In the genomic region with DNA sequence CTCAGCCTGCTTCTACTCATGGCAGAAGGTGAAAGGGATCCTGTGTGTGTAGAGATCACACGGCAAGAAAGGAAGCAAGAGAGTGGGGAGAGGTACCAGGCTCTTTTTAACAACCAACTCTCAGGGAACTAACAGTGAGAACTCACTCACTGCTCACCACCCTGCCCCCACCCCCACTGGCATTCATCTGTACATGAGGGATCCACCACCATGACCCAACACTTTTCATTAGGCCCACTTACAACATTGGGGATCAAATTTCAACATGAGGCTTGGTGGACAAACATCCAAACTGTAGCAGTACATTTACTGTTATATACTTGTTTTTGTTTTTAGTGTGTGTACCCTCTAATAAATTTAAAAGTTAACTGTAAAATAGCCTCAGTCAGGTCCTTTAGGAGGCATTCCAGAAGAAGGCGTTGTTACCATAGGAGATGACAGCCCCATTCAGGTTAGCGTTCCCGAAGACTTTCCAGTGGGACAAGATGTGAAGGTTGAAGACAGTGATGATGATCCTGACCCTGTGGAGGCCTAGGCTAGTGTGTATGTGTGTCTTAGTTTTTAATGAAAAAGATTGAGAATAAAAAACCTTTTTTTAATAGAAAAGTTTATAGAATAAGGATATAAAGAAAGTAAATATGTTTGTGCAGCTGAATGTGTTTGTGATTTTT, we compare ENCODE assay signal across 2 cellular contexts.
TF ChIP-seq lines count a peak whose summit lies in the region.

No MANE protein-coding gene starts in this region.

TF ChIP-seq in IMR-90, 13 proteins besides CTCF, POLR2A, EP300 and RAD21:
- no peak for TF ChIP-seq FOS (IDR thresholded peaks at IDR 0.05; ENCODE audit: low read depth, low read length)
- TF ChIP-seq MAFK (IDR thresholded peaks at IDR 0.05; ENCODE audit: low read depth, low read length): no peak
- no peak for TF ChIP-seq CEBPB (IDR thresholded peaks at IDR 0.05; ENCODE audit: low read depth, low read length)
- TF ChIP-seq NFE2L2 (IDR thresholded peaks at IDR 0.05; ENCODE audit: low read depth, low read length): peak; percentile 17; the same call in 1 of the 2 replicates
- TF ChIP-seq, protein P1, sequence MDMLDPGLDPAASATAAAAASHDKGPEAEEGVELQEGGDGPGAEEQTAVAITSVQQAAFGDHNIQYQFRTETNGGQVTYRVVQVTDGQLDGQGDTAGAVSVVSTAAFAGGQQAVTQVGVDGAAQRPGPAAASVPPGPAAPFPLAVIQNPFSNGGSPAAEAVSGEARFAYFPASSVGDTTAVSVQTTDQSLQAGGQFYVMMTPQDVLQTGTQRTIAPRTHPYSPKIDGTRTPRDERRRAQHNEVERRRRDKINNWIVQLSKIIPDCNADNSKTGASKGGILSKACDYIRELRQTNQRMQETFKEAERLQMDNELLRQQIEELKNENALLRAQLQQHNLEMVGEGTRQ (IDR thresholded peaks at IDR 0.05; ENCODE audit: low read depth, low read length): no peak
- no peak for TF ChIP-seq RCOR1 (IDR thresholded peaks at IDR 0.05; ENCODE audit: insufficient replicate concordance, low read length)
- TF ChIP-seq SMC3 (IDR thresholded peaks at IDR 0.05; ENCODE audit: low read depth, low read length): no peak

TF ChIP-seq in K562, 482 proteins besides CTCF, POLR2A, EP300 and RAD21 (continues in another document):
- no peak for TF ChIP-seq ZBTB1 (CRISPR knock-in tag; IDR thresholded peaks at IDR 0.05; ENCODE audit: borderline replicate concordance, low read depth)
- no peak for TF ChIP-seq STAG1 (CRISPR knock-in tag; IDR thresholded peaks at IDR 0.05; ENCODE audit: borderline replicate concordance)
- TF ChIP-seq, protein P2, sequence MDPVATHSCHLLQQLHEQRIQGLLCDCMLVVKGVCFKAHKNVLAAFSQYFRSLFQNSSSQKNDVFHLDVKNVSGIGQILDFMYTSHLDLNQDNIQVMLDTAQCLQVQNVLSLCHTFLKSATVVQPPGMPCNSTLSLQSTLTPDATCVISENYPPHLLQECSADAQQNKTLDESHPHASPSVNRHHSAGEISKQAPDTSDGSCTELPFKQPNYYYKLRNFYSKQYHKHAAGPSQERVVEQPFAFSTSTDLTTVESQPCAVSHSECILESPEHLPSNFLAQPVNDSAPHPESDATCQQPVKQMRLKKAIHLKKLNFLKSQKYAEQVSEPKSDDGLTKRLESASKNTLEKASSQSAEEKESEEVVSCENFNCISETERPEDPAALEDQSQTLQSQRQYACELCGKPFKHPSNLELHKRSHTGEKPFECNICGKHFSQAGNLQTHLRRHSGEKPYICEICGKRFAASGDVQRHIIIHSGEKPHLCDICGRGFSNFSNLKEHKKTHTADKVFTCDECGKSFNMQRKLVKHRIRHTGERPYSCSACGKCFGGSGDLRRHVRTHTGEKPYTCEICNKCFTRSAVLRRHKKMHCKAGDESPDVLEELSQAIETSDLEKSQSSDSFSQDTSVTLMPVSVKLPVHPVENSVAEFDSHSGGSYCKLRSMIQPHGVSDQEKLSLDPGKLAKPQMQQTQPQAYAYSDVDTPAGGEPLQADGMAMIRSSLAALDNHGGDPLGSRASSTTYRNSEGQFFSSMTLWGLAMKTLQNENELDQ (CRISPR knock-in tag; IDR thresholded peaks at IDR 0.05; ENCODE audit: borderline replicate concordance): no peak
- TF ChIP-seq, protein P3, sequence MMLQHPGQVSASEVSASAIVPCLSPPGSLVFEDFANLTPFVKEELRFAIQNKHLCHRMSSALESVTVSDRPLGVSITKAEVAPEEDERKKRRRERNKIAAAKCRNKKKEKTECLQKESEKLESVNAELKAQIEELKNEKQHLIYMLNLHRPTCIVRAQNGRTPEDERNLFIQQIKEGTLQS (IDR thresholded peaks at IDR 0.05): 0 out of 2 replicates have a peak, but pooled peaks have one; percentile 9
- TF ChIP-seq, protein P3 (CRISPR knock-in tag; conservative IDR thresholded peaks at IDR 0.05): no peak
- no peak for TF ChIP-seq ZNF717 (CRISPR knock-in tag; IDR thresholded peaks at IDR 0.05)
- no peak for TF ChIP-seq CBFA2T2 (conservative IDR thresholded peaks at IDR 0.05)
- 0 out of 2 replicates have a peak, but pooled peaks have one; percentile 31 for TF ChIP-seq POLR2AphosphoS5 (IDR thresholded peaks at IDR 0.05; ENCODE audit: control insufficient read depth, insufficient read depth, low read depth, low read length)
- TF ChIP-seq ZNF311 (CRISPR knock-in tag; IDR thresholded peaks at IDR 0.05): no peak
- peak; percentile 63; the same call in 1 of the 2 replicates for TF ChIP-seq EHMT2 (IDR thresholded peaks at IDR 0.05)
- TF ChIP-seq KAT8 (IDR thresholded peaks at IDR 0.05; ENCODE audit: low read depth): no peak
- TF ChIP-seq MAFF (IDR thresholded peaks at IDR 0.05; ENCODE audit: low read length): peak; percentile 56; the same call in 1 of the 2 replicates
- no peak for TF ChIP-seq CCAR2 (IDR thresholded peaks at IDR 0.05; ENCODE audit: low read depth, low read length)
- TF ChIP-seq ZNF586 (CRISPR knock-in tag; conservative IDR thresholded peaks at IDR 0.05): no peak
- TF ChIP-seq, protein P4, sequence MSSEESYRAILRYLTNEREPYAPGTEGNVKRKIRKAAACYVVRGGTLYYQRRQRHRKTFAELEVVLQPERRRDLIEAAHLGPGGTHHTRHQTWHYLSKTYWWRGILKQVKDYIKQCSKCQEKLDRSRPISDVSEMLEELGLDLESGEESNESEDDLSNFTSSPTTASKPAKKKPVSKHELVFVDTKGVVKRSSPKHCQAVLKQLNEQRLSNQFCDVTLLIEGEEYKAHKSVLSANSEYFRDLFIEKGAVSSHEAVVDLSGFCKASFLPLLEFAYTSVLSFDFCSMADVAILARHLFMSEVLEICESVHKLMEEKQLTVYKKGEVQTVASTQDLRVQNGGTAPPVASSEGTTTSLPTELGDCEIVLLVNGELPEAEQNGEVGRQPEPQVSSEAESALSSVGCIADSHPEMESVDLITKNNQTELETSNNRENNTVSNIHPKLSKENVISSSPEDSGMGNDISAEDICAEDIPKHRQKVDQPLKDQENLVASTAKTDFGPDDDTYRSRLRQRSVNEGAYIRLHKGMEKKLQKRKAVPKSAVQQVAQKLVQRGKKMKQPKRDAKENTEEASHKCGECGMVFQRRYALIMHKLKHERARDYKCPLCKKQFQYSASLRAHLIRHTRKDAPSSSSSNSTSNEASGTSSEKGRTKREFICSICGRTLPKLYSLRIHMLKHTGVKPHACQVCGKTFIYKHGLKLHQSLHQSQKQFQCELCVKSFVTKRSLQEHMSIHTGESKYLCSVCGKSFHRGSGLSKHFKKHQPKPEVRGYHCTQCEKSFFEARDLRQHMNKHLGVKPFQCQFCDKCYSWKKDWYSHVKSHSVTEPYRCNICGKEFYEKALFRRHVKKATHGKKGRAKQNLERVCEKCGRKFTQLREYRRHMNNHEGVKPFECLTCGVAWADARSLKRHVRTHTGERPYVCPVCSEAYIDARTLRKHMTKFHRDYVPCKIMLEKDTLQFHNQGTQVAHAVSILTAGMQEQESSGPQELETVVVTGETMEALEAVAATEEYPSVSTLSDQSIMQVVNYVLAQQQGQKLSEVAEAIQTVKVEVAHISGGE (CRISPR knock-in tag; IDR thresholded peaks at IDR 0.05): no peak
- TF ChIP-seq ARID2 (IDR thresholded peaks at IDR 0.05): no peak
- TF ChIP-seq ERF (CRISPR knock-in tag; IDR thresholded peaks at IDR 0.05): no peak
- TF ChIP-seq, protein P5, sequence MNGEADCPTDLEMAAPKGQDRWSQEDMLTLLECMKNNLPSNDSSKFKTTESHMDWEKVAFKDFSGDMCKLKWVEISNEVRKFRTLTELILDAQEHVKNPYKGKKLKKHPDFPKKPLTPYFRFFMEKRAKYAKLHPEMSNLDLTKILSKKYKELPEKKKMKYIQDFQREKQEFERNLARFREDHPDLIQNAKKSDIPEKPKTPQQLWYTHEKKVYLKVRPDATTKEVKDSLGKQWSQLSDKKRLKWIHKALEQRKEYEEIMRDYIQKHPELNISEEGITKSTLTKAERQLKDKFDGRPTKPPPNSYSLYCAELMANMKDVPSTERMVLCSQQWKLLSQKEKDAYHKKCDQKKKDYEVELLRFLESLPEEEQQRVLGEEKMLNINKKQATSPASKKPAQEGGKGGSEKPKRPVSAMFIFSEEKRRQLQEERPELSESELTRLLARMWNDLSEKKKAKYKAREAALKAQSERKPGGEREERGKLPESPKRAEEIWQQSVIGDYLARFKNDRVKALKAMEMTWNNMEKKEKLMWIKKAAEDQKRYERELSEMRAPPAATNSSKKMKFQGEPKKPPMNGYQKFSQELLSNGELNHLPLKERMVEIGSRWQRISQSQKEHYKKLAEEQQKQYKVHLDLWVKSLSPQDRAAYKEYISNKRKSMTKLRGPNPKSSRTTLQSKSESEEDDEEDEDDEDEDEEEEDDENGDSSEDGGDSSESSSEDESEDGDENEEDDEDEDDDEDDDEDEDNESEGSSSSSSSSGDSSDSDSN (IDR thresholded peaks at IDR 0.05; ENCODE audit: borderline replicate concordance in 1 of 2, low read depth in 2 of 2, low read length in 2 of 2): no peak
- TF ChIP-seq, protein P6, sequence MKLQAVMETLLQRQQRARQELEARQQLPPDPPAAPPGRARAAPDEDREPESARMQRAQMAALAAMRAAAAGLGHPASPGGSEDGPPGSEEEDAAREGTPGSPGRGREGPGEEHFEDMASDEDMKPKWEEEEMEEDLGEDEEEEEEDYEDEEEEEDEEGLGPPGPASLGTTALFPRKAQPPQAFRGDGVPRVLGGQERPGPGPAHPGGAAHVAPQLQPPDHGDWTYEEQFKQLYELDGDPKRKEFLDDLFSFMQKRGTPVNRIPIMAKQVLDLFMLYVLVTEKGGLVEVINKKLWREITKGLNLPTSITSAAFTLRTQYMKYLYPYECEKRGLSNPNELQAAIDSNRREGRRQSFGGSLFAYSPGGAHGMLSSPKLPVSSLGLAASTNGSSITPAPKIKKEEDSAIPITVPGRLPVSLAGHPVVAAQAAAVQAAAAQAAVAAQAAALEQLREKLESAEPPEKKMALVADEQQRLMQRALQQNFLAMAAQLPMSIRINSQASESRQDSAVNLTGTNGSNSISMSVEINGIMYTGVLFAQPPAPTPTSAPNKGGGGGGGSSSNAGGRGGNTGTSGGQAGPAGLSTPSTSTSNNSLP (IDR thresholded peaks at IDR 0.05; ENCODE audit: borderline replicate concordance, low read depth, low read length): no peak
- TF ChIP-seq BCOR (IDR thresholded peaks at IDR 0.05): no peak
- peak; percentile 52; the same call in 1 of the 2 replicates for TF ChIP-seq SMARCA4 (IDR thresholded peaks at IDR 0.05)
- no peak for TF ChIP-seq DNMT1 (IDR thresholded peaks at IDR 0.05)
- TF ChIP-seq FOXA3 (CRISPR knock-in tag; conservative IDR thresholded peaks at IDR 0.05 in 1 of 2, IDR thresholded peaks at IDR 0.05 in 1 of 2): no peak
- TF ChIP-seq, protein P7, sequence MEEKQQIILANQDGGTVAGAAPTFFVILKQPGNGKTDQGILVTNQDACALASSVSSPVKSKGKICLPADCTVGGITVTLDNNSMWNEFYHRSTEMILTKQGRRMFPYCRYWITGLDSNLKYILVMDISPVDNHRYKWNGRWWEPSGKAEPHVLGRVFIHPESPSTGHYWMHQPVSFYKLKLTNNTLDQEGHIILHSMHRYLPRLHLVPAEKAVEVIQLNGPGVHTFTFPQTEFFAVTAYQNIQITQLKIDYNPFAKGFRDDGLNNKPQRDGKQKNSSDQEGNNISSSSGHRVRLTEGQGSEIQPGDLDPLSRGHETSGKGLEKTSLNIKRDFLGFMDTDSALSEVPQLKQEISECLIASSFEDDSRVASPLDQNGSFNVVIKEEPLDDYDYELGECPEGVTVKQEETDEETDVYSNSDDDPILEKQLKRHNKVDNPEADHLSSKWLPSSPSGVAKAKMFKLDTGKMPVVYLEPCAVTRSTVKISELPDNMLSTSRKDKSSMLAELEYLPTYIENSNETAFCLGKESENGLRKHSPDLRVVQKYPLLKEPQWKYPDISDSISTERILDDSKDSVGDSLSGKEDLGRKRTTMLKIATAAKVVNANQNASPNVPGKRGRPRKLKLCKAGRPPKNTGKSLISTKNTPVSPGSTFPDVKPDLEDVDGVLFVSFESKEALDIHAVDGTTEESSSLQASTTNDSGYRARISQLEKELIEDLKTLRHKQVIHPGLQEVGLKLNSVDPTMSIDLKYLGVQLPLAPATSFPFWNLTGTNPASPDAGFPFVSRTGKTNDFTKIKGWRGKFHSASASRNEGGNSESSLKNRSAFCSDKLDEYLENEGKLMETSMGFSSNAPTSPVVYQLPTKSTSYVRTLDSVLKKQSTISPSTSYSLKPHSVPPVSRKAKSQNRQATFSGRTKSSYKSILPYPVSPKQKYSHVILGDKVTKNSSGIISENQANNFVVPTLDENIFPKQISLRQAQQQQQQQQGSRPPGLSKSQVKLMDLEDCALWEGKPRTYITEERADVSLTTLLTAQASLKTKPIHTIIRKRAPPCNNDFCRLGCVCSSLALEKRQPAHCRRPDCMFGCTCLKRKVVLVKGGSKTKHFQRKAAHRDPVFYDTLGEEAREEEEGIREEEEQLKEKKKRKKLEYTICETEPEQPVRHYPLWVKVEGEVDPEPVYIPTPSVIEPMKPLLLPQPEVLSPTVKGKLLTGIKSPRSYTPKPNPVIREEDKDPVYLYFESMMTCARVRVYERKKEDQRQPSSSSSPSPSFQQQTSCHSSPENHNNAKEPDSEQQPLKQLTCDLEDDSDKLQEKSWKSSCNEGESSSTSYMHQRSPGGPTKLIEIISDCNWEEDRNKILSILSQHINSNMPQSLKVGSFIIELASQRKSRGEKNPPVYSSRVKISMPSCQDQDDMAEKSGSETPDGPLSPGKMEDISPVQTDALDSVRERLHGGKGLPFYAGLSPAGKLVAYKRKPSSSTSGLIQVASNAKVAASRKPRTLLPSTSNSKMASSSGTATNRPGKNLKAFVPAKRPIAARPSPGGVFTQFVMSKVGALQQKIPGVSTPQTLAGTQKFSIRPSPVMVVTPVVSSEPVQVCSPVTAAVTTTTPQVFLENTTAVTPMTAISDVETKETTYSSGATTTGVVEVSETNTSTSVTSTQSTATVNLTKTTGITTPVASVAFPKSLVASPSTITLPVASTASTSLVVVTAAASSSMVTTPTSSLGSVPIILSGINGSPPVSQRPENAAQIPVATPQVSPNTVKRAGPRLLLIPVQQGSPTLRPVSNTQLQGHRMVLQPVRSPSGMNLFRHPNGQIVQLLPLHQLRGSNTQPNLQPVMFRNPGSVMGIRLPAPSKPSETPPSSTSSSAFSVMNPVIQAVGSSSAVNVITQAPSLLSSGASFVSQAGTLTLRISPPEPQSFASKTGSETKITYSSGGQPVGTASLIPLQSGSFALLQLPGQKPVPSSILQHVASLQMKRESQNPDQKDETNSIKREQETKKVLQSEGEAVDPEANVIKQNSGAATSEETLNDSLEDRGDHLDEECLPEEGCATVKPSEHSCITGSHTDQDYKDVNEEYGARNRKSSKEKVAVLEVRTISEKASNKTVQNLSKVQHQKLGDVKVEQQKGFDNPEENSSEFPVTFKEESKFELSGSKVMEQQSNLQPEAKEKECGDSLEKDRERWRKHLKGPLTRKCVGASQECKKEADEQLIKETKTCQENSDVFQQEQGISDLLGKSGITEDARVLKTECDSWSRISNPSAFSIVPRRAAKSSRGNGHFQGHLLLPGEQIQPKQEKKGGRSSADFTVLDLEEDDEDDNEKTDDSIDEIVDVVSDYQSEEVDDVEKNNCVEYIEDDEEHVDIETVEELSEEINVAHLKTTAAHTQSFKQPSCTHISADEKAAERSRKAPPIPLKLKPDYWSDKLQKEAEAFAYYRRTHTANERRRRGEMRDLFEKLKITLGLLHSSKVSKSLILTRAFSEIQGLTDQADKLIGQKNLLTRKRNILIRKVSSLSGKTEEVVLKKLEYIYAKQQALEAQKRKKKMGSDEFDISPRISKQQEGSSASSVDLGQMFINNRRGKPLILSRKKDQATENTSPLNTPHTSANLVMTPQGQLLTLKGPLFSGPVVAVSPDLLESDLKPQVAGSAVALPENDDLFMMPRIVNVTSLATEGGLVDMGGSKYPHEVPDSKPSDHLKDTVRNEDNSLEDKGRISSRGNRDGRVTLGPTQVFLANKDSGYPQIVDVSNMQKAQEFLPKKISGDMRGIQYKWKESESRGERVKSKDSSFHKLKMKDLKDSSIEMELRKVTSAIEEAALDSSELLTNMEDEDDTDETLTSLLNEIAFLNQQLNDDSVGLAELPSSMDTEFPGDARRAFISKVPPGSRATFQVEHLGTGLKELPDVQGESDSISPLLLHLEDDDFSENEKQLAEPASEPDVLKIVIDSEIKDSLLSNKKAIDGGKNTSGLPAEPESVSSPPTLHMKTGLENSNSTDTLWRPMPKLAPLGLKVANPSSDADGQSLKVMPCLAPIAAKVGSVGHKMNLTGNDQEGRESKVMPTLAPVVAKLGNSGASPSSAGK (IDR thresholded peaks at IDR 0.05): no peak
